Comparison of ENCODE assay signal across 8 cellular contexts in genomic region chr12:93441111-93441616, GRCh38. TPM values are rescaled to one million over a fixed set of nuclear protein-coding genes. Genes with fewer than 3 reads are reported as not detected.
A peak's percentile ranks its signal among the peaks of the same experiment; 100 is the strongest.
DNase-seq lines count a peak whose midpoint lies in the region; ATAC-seq and TF ChIP-seq lines count a peak whose summit lies in the region.

No MANE protein-coding gene starts in this region.

- H3K4me1 Mint-ChIP-seq in Caco-2 (ENCODE audit: low read depth, unreplicated experiment): peaks cover 44% of the 10 kb centered on the region

- intact Hi-C loops in Caco-2 (cut with micrococcal nuclease; ENCODE audit: unreplicated experiment): no loop called here

- peak overlapping the region; percentile 93 for H3K4me3 ChIP-seq in Caco-2 (ENCODE audit: low read depth, low read length)
- H3K4me3 ChIP-seq in liver (ENCODE audit: low read depth in 1 of 3, low read length in 3 of 3): peak overlapping the region; percentile 70 to 99 (median 92)

- DNase-seq in Caco-2 (peak in 1 of 2 experiments; percentile 49), cerebellum (ENCODE audit: low spot score) (peak; percentile 7), COLO829 (ENCODE audit: low spot score) (no peak), NCI-H2196 (lab: John Stamatoyannopoulos, UW; ENCODE audit: unreplicated experiment) (no peak)
- DNase-seq in stimulated activated CD8-positive, alpha-beta memory T cell treated with anti-CD3 and anti-CD28 coated beads, Interleukin-4, amount 100 ng/mL, for 24 hours (ENCODE audit: low read depth): peak; percentile 19

- no TSS peak for BruUV-seq in Caco-2 (replicated peaks; lab: Mats Ljungman, UMichigan)

- peak; percentile 3 for ATAC-seq in HG02938 (IDR thresholded peaks at IDR 0.05; ENCODE audit: unreplicated experiment)

- H3K27me3 ChIP-seq in Caco-2 (replicated peaks; ENCODE audit: control insufficient read depth, insufficient read depth, low read length) (no peaks in the 10 kb centered on the region), liver (ENCODE audit: control insufficient read depth in 4 of 4, insufficient read depth in 4 of 4, low read length in 3 of 4) (no peaks in the 10 kb centered on the region)

- H3K27ac Mint-ChIP-seq in Caco-2 (ENCODE audit: unreplicated experiment): peak overlapping the region; percentile 99

- H3K9me3 ChIP-seq in Caco-2 (no peaks in the 10 kb centered on the region), liver (ENCODE audit: control insufficient read depth in 4 of 4, low read length in 3 of 4) (no peaks in the 10 kb centered on the region)

- H3K27ac ChIP-seq in VCaP (peak overlapping the region; percentile 91), liver (ENCODE audit: low read depth in 1 of 2, low read length in 2 of 2) (peak overlapping the region; percentile 74 to 86)

- no peak for TF ChIP-seq CTCF in Caco-2 (IDR thresholded peaks at IDR 0.05; ENCODE audit: insufficient read depth in 1 of 2, low read depth in 1 of 2, low read length in 1 of 2, severe bottlenecking in 1 of 2, unreplicated experiment in 1 of 2)
- no peak for TF ChIP-seq CTCF in VCaP (conservative IDR thresholded peaks at IDR 0.05)
- TF ChIP-seq CTCF in liver (IDR thresholded peaks at IDR 0.05; ENCODE audit: low read depth, low read length, missing input control): no peak

- no peak for TF ChIP-seq RAD21 in liver (IDR thresholded peaks at IDR 0.05)

- H3K27me3 Mint-ChIP-seq in Caco-2 (ENCODE audit: insufficient read depth, unreplicated experiment): no peaks in the 10 kb centered on the region

- peaks cover 17% of the 10 kb centered on the region for H3K4me1 ChIP-seq in Caco-2
- peaks cover 4 to 29% (median 14%) of the 10 kb centered on the region in 4 donors for H3K4me1 ChIP-seq in liver (ENCODE audit: control insufficient read depth in 4 of 4, insufficient read depth in 4 of 4, low read length in 3 of 4)

- H3K9ac ChIP-seq in liver (ENCODE audit: low read depth in 1 of 2, low read length in 2 of 2): peak overlapping the region; percentile 49 to 89

- H3K9me3 Mint-ChIP-seq in Caco-2 (ENCODE audit: unreplicated experiment): no peaks in the 10 kb centered on the region

- under 1% methylated on average over 55 of the region's 55 CpGs for WGBS in liver

- H3K36me3 ChIP-seq in Caco-2 (ENCODE audit: control insufficient read depth, insufficient read depth, low read length) (no peaks in the 10 kb centered on the region), liver (ENCODE audit: control insufficient read depth in 4 of 4, insufficient read depth in 3 of 4, low read depth in 1 of 4, low read length in 3 of 4) (no peaks in the 10 kb centered on the region)

- POLR2A ChIA-PET in Caco-2 (lab: Charles Lee): interaction anchor here (0.6 to 1.4 kb wide), 2 partner anchors 495 to 673 kb away, joined by 3 read pairs; no protein-coding TSS in a partner anchor

- peak overlapping the region; percentile 98 for H3K4me3 Mint-ChIP-seq in Caco-2 (ENCODE audit: unreplicated experiment)

- peaks cover 11% of the 10 kb centered on the region for H3K36me3 Mint-ChIP-seq in Caco-2 (ENCODE audit: insufficient read depth, unreplicated experiment)

- CTCF ChIA-PET in Caco-2 (lab: Charles Lee): no interaction called here

TF ChIP-seq in liver, 16 proteins besides CTCF, POLR2A, EP300 and RAD21:
- TF ChIP-seq FOXA2 (IDR thresholded peaks at IDR 0.05) (no peak), NR2F2 (IDR thresholded peaks at IDR 0.05) (no peak), REST (IDR thresholded peaks at IDR 0.05) (no peak), YY1 (IDR thresholded peaks at IDR 0.05) (no peak), JUND (IDR thresholded peaks at IDR 0.05) (no peak), ZBTB33 (IDR thresholded peaks at IDR 0.05) (no peak), HNF4A (conservative IDR thresholded peaks at IDR 0.05) (no peak)
TF ChIP-seq in liver: peak in this region for 0.

RNA-seq across cellular contexts. Expression of gene UBE2N, which starts 0.6 kb away (rescaled TPM):
- total RNA-seq in Caco-2 (2022): 146 and 153 TPM in 2 replicates
- 133 TPM for total RNA-seq in cerebellum
- total RNA-seq in liver: 10 to 100 TPM; 13.9 to 63.7 TPM
- polyA plus RNA-seq in liver: 10 to 100 TPM; 24.7 to 40.4 TPM

RNA-seq across cellular contexts. Expression of gene MRPL42, which starts 26.1 kb away (rescaled TPM):
- total RNA-seq in Caco-2 (2022) (77.0 and 78.2 TPM in 2 replicates), cerebellum (53.9 TPM), liver (10 to 100 TPM; 32.5 to 34.1 TPM)
- polyA plus RNA-seq in liver: 10 to 100 TPM; 20.4 to 38.8 TPM

Comparison
In these comparisons a context has a peak if more than half of its experiments do, and no peak if none do; other contexts are left out.
1. DNase-seq: peak in cerebellum (single experiment) and stimulated activated CD8-positive, alpha-beta memory T cell treated with anti-CD3 and anti-CD28 coated beads, Interleukin-4, amount 100 ng/mL, for 24 hours (single experiment); none in COLO829 (single experiment) and NCI-H2196 (single experiment).